ENCODE assay signal across 20 cellular contexts in genomic region chr9:107667700-107668099, GRCh38.
DNase-seq lines count a peak whose midpoint lies in the region; ATAC-seq, FAIRE-seq and TF ChIP-seq lines count a peak whose summit lies in the region.
"Had no signal": no experiment of that assay in that cellular context is flagged by ENCODE, and none has a peak within 500 bp of the region (broad histone marks: within the 10 kb centered on the region; RNA-seq: fewer than 3 reads in every experiment).

No MANE protein-coding gene starts in this region.

- FAIRE-seq in H1 (lab: Jason Lieb, UNC) = no peak
- FAIRE-seq: bronchial epithelial cell had no signal

- H2BK120ac ChIP-seq in H1 (replicated peaks; ENCODE audit: low read depth, low read length) (no peak overlapping the region), mesendoderm (ENCODE audit: low read depth, low read length) (no peak overlapping the region)

- H3K18ac ChIP-seq in H1 (ENCODE audit: extremely low read depth, low read length) (no peak overlapping the region), mesendoderm (ENCODE audit: low read length) (no peak overlapping the region)

- no peak overlapping the region for H4K5ac ChIP-seq in H1 (ENCODE audit: insufficient read length, low read depth, low read length)
- H4K5ac ChIP-seq in mesendoderm (ENCODE audit: low read length) = no peak overlapping the region

- no peak overlapping the region for H3K23ac ChIP-seq in H1 (ENCODE audit: insufficient read length)
- H3K23ac ChIP-seq in mesendoderm (ENCODE audit: low read length) = no peak overlapping the region

- H3K23me2 ChIP-seq in H1 (ENCODE audit: low read depth, low read length) = no peaks in the 10 kb centered on the region

- H3K36me3 ChIP-seq in H1 (ENCODE audit: control insufficient read depth in 2 of 4, insufficient read depth in 4 of 4, low read length in 3 of 4) (no peaks in the 10 kb centered on the region), uterus (no peaks in the 10 kb centered on the region), mesendoderm (ENCODE audit: control insufficient read depth, insufficient read depth, low read length) (no peaks in the 10 kb centered on the region)
- H3K36me3 ChIP-seq: neural progenitor cell, WERI-Rb-1 had no signal

- H3K14ac ChIP-seq in H1 (ENCODE audit: insufficient read length) = no peak overlapping the region

- CTCF ChIA-PET in H1 (lab: Charles Lee; ENCODE audit: partially characterized antibody) = interaction anchor here (1.1 kb wide), 1 partner anchor 14 kb away, joined by 3 read pairs; no protein-coding TSS in a partner anchor

- H3K9ac ChIP-seq in H1 (replicated peaks in 1 of 4; ENCODE audit: extremely low read depth in 1 of 4, low read depth in 3 of 4, low read length in 3 of 4) (no peak overlapping the region), mesendoderm (ENCODE audit: low read length) (no peak overlapping the region)
- H3K9ac ChIP-seq: neural progenitor cell, SK-N-SH had no signal

- no peak overlapping the region for H2BK12ac ChIP-seq in H1 (ENCODE audit: low read depth, low read length)

- H3K27me3 ChIP-seq in H1 (replicated peaks in 1 of 4; ENCODE audit: control insufficient read depth in 3 of 4, extremely low read depth in 1 of 4, insufficient read depth in 3 of 4, low read length in 3 of 4) = no peaks in the 10 kb centered on the region
- no peaks in the 10 kb centered on the region for H3K27me3 ChIP-seq in uterus
- H3K27me3 ChIP-seq in mesendoderm (ENCODE audit: insufficient read depth, low read length, poor library complexity) = no peaks in the 10 kb centered on the region
- H3K27me3 ChIP-seq: neural progenitor cell had no signal

- TF ChIP-seq EP300 in H1 (IDR thresholded peaks at IDR 0.05; ENCODE audit: borderline replicate concordance in 1 of 2, low read depth in 2 of 2, low read length in 2 of 2) = no peak

- no peak for DNase-seq in H1 (ENCODE audit: low read depth in 1 of 2, low spot score in 2 of 2)
- peak; percentile 45 for DNase-seq in left ventricle myocardium superior
- peak; percentile 83 for DNase-seq in posterior vena cava (ENCODE audit: low spot score)
- DNase-seq in uterus = peak; percentile 22 to 23
- no peak for DNase-seq in mesendoderm
- no peak for DNase-seq in NCI-H446 treated with DMSO at 0.1 percent for 48 hours (lab: John Stamatoyannopoulos, UW)
- DNase-seq in NCI-H1048 (lab: John Stamatoyannopoulos, UW) = no peak
- DNase-seq: activated CD8-positive, alpha-beta memory T cell treated with anti-CD3 and anti-CD28 coated beads, Interleukin-2, amount 50 U/mL, for 48 hours; activated effector memory CD4-positive, alpha-beta T cell treated with Interleukin-2 at 50 U/mL for 16 hours; CD4-positive, CD25-positive, alpha-beta regulatory T cell; foreskin keratinocyte; MM.1S; NCI-H187 treated with DMSO at 0.1 percent for 48 hours; NCI-H226; NK-92 treated with Interleukin-12 subunit alpha and Interleukin-12 subunit beta, amount 100 ng/mL, for 24 hours; SK-N-SH had no signal

- H2AK5ac ChIP-seq in H1 (ENCODE audit: low read depth, low read length) (no peak overlapping the region), mesendoderm (ENCODE audit: low read length) (no peak overlapping the region)

- TF ChIP-seq RAD21 in H1 (IDR thresholded peaks at IDR 0.05 in 1 of 2, conservative IDR thresholded peaks at IDR 0.05 in 1 of 2; ENCODE audit: low read depth in 2 of 2, low read length in 2 of 2) = no peak

- H3K79me2 ChIP-seq in H1 (ENCODE audit: control insufficient read depth in 1 of 2, insufficient read depth in 2 of 2, low read length in 2 of 2) (no peaks in the 10 kb centered on the region), mesendoderm (ENCODE audit: control insufficient read depth, insufficient read depth, low read length) (no peaks in the 10 kb centered on the region)

- H2BK15ac ChIP-seq in H1 (ENCODE audit: low read length) = no peak overlapping the region
- H2BK15ac ChIP-seq in mesendoderm (replicated peaks; ENCODE audit: low read depth) = no peak overlapping the region

- WGBS in H1 (ENCODE audit: extremely low coverage in 1 of 2, insufficient coverage in 1 of 2, insufficient read length in 1 of 2, insufficient replicate concordance in 2 of 2, low coverage in 1 of 2, low lambda C conversion rate in 2 of 2, missing lambda C conversion rate in 1 of 2), 2 experiments = 91% methylated on average over 8 of the region's 8 CpGs; no CpG with 5 or more reads in 1 of the 2 experiments
- WGBS in mesendoderm (ENCODE audit: extremely low coverage, insufficient coverage, low lambda C conversion rate) = no CpG with 5 or more reads among the region's 8 CpGs

- H3K4me1 ChIP-seq in H1 (replicated peaks in 1 of 4; ENCODE audit: control insufficient read depth in 3 of 4, insufficient read depth in 4 of 4, low read length in 3 of 4) (peaks cover 0 to 2% (median 0%) of the 10 kb centered on the region in 4 experiments; a peak in 1 of 7 replicates), uterus (no peaks in the 10 kb centered on the region), mesendoderm (ENCODE audit: control insufficient read depth, low read depth, low read length) (no peaks in the 10 kb centered on the region)
- H3K4me1 ChIP-seq: foreskin keratinocyte had no signal

- 0 out of 2 replicates have a peak overlapping the region, but pooled peaks have one; percentile 59 for H2AFZ ChIP-seq in H1 (ENCODE audit: low read length)
- H2AFZ ChIP-seq: neural progenitor cell had no signal

- H3K4me3 ChIP-seq in H1 (ENCODE audit: extremely low read depth in 1 of 4, insufficient read depth in 2 of 4, low read depth in 3 of 4, low read length in 4 of 4) (no peak overlapping the region), uterus (no peak overlapping the region), mesendoderm (ENCODE audit: low read length) (no peak overlapping the region)
- H3K4me3 ChIP-seq: neural progenitor cell had no signal

- peak; percentile 82 for ATAC-seq in left ventricle myocardium superior
- ATAC-seq: foreskin keratinocyte had no signal

- POLR2A ChIA-PET in H1 (lab: Charles Lee; ENCODE audit: partially characterized antibody) = no interaction called here

- no peak for TF ChIP-seq CTCF in H1 (IDR thresholded peaks at IDR 0.05; ENCODE audit: control extremely low read depth in 1 of 3, insufficient read depth in 1 of 3, low read depth in 1 of 3, low read length in 3 of 3)
- TF ChIP-seq CTCF in uterus (IDR thresholded peaks at IDR 0.05) = no peak

- no peak overlapping the region for H4K91ac ChIP-seq in H1 (replicated peaks; ENCODE audit: insufficient read length, low read length)

- H4K8ac ChIP-seq in H1 (ENCODE audit: extremely low read depth, insufficient read depth, low read length) (no peak overlapping the region), mesendoderm (ENCODE audit: low read depth, low read length) (no peak overlapping the region)

- no peak overlapping the region for H3K27ac ChIP-seq in H1 (ENCODE audit: low read depth, low read length)
- H3K27ac ChIP-seq in uterus = peak overlapping the region; percentile 21 to 54
- H3K27ac ChIP-seq in mesendoderm (ENCODE audit: low read depth, low read length) = no peak overlapping the region
- H3K27ac ChIP-seq: epithelial cell of prostate, foreskin keratinocyte, neural progenitor cell, WERI-Rb-1 had no signal

- no peak overlapping the region for H2BK20ac ChIP-seq in H1 (ENCODE audit: low read length)

- H3K79me1 ChIP-seq in H1 (ENCODE audit: low read depth, low read length) (no peaks in the 10 kb centered on the region), mesendoderm (ENCODE audit: low read length) (no peaks in the 10 kb centered on the region)

- no peak for TF ChIP-seq POLR2A in H1 (IDR thresholded peaks at IDR 0.05; ENCODE audit: control extremely low read depth in 1 of 2, low read depth in 2 of 2, low read length in 2 of 2)
- no peak for TF ChIP-seq POLR2A in uterus (IDR thresholded peaks at IDR 0.05)

- intact Hi-C loops in left ventricle myocardium superior (cut with micrococcal nuclease) = no loop called here
- intact Hi-C loops in posterior vena cava (cut with DNase I) = no loop called here
- intact Hi-C loops in uterus (cut with DNase I; ENCODE audit: low total_unique reads) = no loop called here

- H3K4me2 ChIP-seq in H1 (ENCODE audit: insufficient read depth in 1 of 2, low read depth in 2 of 2, low read length in 2 of 2) (no peak overlapping the region), mesendoderm (ENCODE audit: low read length) (no peak overlapping the region)
- H3K4me2 ChIP-seq: neural progenitor cell, SK-N-SH had no signal

- H2BK5ac ChIP-seq in H1 (ENCODE audit: low read depth, low read length) (no peak overlapping the region), mesendoderm (ENCODE audit: low read length) (no peak overlapping the region)

- H3K4ac ChIP-seq in H1 (replicated peaks; ENCODE audit: insufficient read length, low read depth, low read length) (no peak overlapping the region), mesendoderm (ENCODE audit: low read depth, low read length) (no peak overlapping the region)

- H4K20me1 ChIP-seq in H1 (replicated peaks in 1 of 2; ENCODE audit: control insufficient read depth in 1 of 2, insufficient read depth in 2 of 2, low read length in 2 of 2) = no peaks in the 10 kb centered on the region

- no peaks in the 10 kb centered on the region for H3K9me3 ChIP-seq in H1 (ENCODE audit: insufficient read depth in 2 of 2, low read depth in 1 of 2, low read length in 1 of 2)
- no peaks in the 10 kb centered on the region for H3K9me3 ChIP-seq in uterus
- H3K9me3 ChIP-seq: SK-N-SH had no signal

- no peak overlapping the region for H3K56ac ChIP-seq in H1 (replicated peaks; ENCODE audit: insufficient read length, low read depth, low read length)
- H3K56ac ChIP-seq in mesendoderm (ENCODE audit: low read length) = no peak overlapping the region

TF ChIP-seq in H1, 55 proteins besides CTCF, POLR2A, EP300 and RAD21:
- no peak for TF ChIP-seq SP1 (IDR thresholded peaks at IDR 0.05; ENCODE audit: low read depth, low read length)
- TF ChIP-seq POU5F1 (IDR thresholded peaks at IDR 0.05; ENCODE audit: low read depth, low read length) = no peak
- TF ChIP-seq E2F6 (IDR thresholded peaks at IDR 0.05) = 0 out of 2 replicates have a peak, but pooled peaks have one; percentile 23

Comparison
In these comparisons a context has a peak if more than half of its experiments do, and no peak if none do; other contexts are left out.
1. DNase-seq: peak in left ventricle myocardium superior (single experiment), posterior vena cava (single experiment) and uterus (2 of 2); none in H1 (0 of 2), mesendoderm (single experiment), NCI-H446 treated with DMSO at 0.1 percent for 48 hours (single experiment) and NCI-H1048 (single experiment).
2. H3K27ac ChIP-seq: peak in uterus (2 of 2); none in H1 (single experiment) and mesendoderm (single experiment).